In the genomic region with DNA sequence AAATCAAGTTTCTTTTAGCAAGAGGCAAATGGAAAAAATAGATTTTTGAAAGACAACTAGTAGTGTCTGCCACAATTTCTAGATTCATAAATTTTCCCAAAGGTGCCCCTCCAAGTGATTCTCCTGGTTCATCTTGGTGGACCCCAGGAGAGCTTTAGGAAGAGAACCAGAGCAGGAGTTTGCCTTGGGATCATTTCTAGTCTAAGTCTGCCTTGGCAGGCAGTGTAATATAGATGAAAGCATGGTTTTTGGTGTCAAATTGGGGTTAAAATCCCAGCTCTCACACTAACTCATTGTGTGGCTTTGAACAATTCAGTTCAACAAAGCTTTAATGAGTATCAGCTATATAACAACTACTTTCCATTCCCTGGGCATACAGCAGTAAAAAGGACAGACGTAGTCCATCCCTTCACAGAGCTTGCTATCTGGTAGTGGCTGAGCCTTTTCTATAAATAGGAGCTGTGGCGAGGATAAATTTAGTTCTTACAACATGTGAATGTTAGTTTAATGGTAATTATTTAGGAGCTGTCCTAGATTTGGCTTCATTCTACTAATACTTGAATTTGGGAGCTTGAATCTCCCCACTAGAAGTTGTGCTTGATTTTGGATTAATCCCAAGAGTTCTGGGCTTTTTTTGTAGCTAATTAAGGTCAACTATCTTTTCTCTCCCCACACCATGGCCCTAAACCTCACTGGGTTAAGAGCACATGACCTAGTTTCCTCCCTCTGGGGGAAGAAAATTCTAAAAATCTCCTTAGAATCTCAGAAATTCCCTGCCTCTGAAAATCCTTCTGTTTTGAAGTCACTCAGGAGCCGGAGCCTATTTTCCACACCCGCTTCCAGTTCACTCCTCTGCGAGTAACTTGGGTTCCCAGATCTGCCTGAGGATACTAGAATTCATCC, we compare ENCODE assay signal across 16 cellular contexts.
DNase-seq lines count a peak whose midpoint lies in the region; FAIRE-seq and TF ChIP-seq lines count a peak whose summit lies in the region.
"Had no signal": no experiment of that assay in that cellular context is flagged by ENCODE, and none has a peak within 500 bp of the region (broad histone marks: within the 10 kb centered on the region; RNA-seq: fewer than 3 reads in every experiment).

No MANE protein-coding gene starts in this region.

- H3K36me3 ChIP-seq in BLaER1 (no peaks in the 10 kb centered on the region), kidney (ENCODE audit: control insufficient read depth in 1 of 2, insufficient read depth in 2 of 2, low read length in 2 of 2) (no peaks in the 10 kb centered on the region), sigmoid colon (no peaks in the 10 kb centered on the region)
- H3K36me3 ChIP-seq: adrenal gland had no signal

- H3K4me3 ChIP-seq in BLaER1 (no peak overlapping the region), cardiac fibroblast (replicated peaks in 1 of 2; ENCODE audit: low read depth in 2 of 2, low read length in 2 of 2) (no peak overlapping the region), kidney (ENCODE audit: low read length in 2 of 2) (no peak overlapping the region), sigmoid colon (no peak overlapping the region)
- H3K4me3 ChIP-seq: adrenal gland had no signal

- no peaks in the 10 kb centered on the region for H3K9me3 ChIP-seq in BLaER1
- H3K9me3 ChIP-seq in kidney (ENCODE audit: control insufficient read depth in 1 of 2, low read length in 2 of 2), result peaks cover 0 to 6% of the 10 kb centered on the region in 2 donors
- H3K9me3 ChIP-seq in sigmoid colon, result no peaks in the 10 kb centered on the region
- H3K9me3 ChIP-seq: adrenal gland had no signal

- intact Hi-C loops in kidney (cut with DNase I), result no loop called here
- intact Hi-C loops in sigmoid colon (cut with DNase I), result no loop called here

- no peaks in the 10 kb centered on the region for H4K20me1 ChIP-seq in BLaER1

- H3K9ac ChIP-seq in BLaER1 (no peak overlapping the region), kidney (ENCODE audit: low read length in 2 of 2) (no peak overlapping the region)
- H3K9ac ChIP-seq: KMS-11 had no signal

- H3K27me3 ChIP-seq in BLaER1 (no peaks in the 10 kb centered on the region), sigmoid colon (no peaks in the 10 kb centered on the region)
- H3K27me3 ChIP-seq: adrenal gland, foreskin keratinocyte had no signal

- FAIRE-seq in kidney (lab: Jason Lieb, UNC), result no peak

- H3K27ac ChIP-seq in BLaER1 (no peak overlapping the region), kidney (ENCODE audit: low read depth in 2 of 2, low read length in 2 of 2) (peak overlapping the region; percentile 20 to 40), sigmoid colon (peak overlapping the region; percentile 28 to 81 (median 60))
- H3K27ac ChIP-seq: foreskin keratinocyte, KMS-11, RWPE1 had no signal

- 82 to 92% methylated on average over 5 of the region's 5 CpGs for WGBS in sigmoid colon, 2 donors

- no peak for TF ChIP-seq CTCF in cardiac fibroblast (IDR thresholded peaks at IDR 0.05; ENCODE audit: low read depth, low read length)
- no peak for TF ChIP-seq CTCF in kidney (IDR thresholded peaks at IDR 0.05; ENCODE audit: borderline replicate concordance, extremely low read depth, insufficient read depth)
- no peak for TF ChIP-seq CTCF in sigmoid colon (IDR thresholded peaks at IDR 0.05)

- no peak for TF ChIP-seq EP300 in sigmoid colon (IDR thresholded peaks at IDR 0.05)

- peaks cover 12% of the 10 kb centered on the region for H3K4me1 ChIP-seq in BLaER1
- H3K4me1 ChIP-seq in kidney (ENCODE audit: control insufficient read depth in 1 of 2, insufficient read depth in 1 of 2, low read depth in 1 of 2, low read length in 2 of 2), result no peaks in the 10 kb centered on the region
- H3K4me1 ChIP-seq in sigmoid colon, result peaks cover 0 to 14% (median 11%) of the 10 kb centered on the region in 4 donors
- H3K4me1 ChIP-seq: adrenal gland had no signal

- H3K4me2 ChIP-seq in BLaER1, result peak overlapping the region; percentile 59
- H3K4me2 ChIP-seq: KMS-11 had no signal

- DNase-seq in cardiac fibroblast (ENCODE audit: low read depth in 2 of 2) (peak; percentile 13 to 53), kidney (peak; percentile 43), sigmoid colon (no peak), EL (no peak), NCI-H82 treated with DMSO at 0.1 percent for 48 hours (lab: John Stamatoyannopoulos, UW; ENCODE audit: unreplicated experiment) (no peak), SW 1271 (lab: John Stamatoyannopoulos, UW) (no peak)
- no peak for DNase-seq in effector CD4-positive, alpha-beta T cell
- DNase-seq: activated CD4-positive, alpha-beta T cell treated with anti-CD3 and anti-CD28 coated beads, Interleukin-2, amount 10 ng/mL, durations not matched to agents 7 days and 5 days; activated T-cell treated with anti-CD3 and anti-CD28 coated beads, Interleukin-2, amount 50 U/mL, for 4 hours; adrenal gland; foreskin keratinocyte; NCI-H1694; NCI-H526 treated with DMSO at 0.1 percent for 48 hours had no signal

- no peak for TF ChIP-seq POLR2A in sigmoid colon (IDR thresholded peaks at IDR 0.05)

Comparison
In these comparisons a context has a peak if more than half of its experiments do, and no peak if none do; other contexts are left out.
1. DNase-seq: peak in cardiac fibroblast (2 of 2) and kidney (single experiment); none in sigmoid colon (single experiment), EL (single experiment), NCI-H82 treated with DMSO at 0.1 percent for 48 hours (single experiment), SW 1271 (0 of 2) and effector CD4-positive, alpha-beta T cell (single experiment).